ENCODE assay signal across 21 cellular contexts in genomic region chr20:50886184-50886790, GRCh38. TPM values are rescaled to one million over a fixed set of nuclear protein-coding genes. Genes with fewer than 3 reads are reported as not detected.
DNase-seq lines count a peak whose midpoint lies in the region; ATAC-seq and TF ChIP-seq lines count a peak whose summit lies in the region.
"Had no signal": no experiment of that assay in that cellular context is flagged by ENCODE, and none has a peak within 500 bp of the region (broad histone marks: within the 10 kb centered on the region; RNA-seq: fewer than 3 reads in every experiment).

No MANE protein-coding gene starts in this region.

- H3K4me3 Mint-ChIP-seq in GM23338 (no peak overlapping the region), T-helper 17 cell (peak overlapping the region; percentile 19), neural progenitor cell (no peak overlapping the region)
- H3K4me3 Mint-ChIP-seq: stimulated activated naive CD8-positive, alpha-beta T cell treated with anti-CD3 and anti-CD28 coated beads, Interleukin-15, Interleukin-2, amounts not matched to agents 100 ng/mL and 50 ng/mL, for 24 hours had no signal

- H3K79me2 ChIP-seq in GM23338 (replicated peaks; ENCODE audit: insufficient read depth) (no peaks in the 10 kb centered on the region), neural progenitor cell (ENCODE audit: low read depth) (peaks cover 23% of the 10 kb centered on the region)

- H4K20me1 ChIP-seq in GM23338 (replicated peaks; ENCODE audit: insufficient read depth) = peaks cover 42% of the 10 kb centered on the region
- H4K20me1 ChIP-seq in neural progenitor cell (ENCODE audit: low read depth) = peaks cover 34% of the 10 kb centered on the region

- H3K27me3 Mint-ChIP-seq in GM23338 (ENCODE audit: insufficient read depth, low read depth, poor library complexity) (peaks cover 6% of the 10 kb centered on the region), T-helper 17 cell (no peaks in the 10 kb centered on the region), neural progenitor cell (ENCODE audit: insufficient read depth, low read depth) (no peaks in the 10 kb centered on the region)
- H3K27me3 Mint-ChIP-seq: naive B cell; stimulated activated naive CD8-positive, alpha-beta T cell treated with anti-CD3 and anti-CD28 coated beads, Interleukin-15, Interleukin-2, amounts not matched to agents 100 ng/mL and 50 ng/mL, for 24 hours had no signal

- 0 out of 2 replicates have a peak overlapping the region, but pooled peaks have one; percentile 18 for H3K27ac Mint-ChIP-seq in GM23338
- peak overlapping the region; percentile 51 for H3K27ac Mint-ChIP-seq in T-helper 17 cell
- H3K27ac Mint-ChIP-seq in neural progenitor cell = no peak overlapping the region
- H3K27ac Mint-ChIP-seq: stimulated activated naive CD8-positive, alpha-beta T cell treated with anti-CD3 and anti-CD28 coated beads, Interleukin-15, Interleukin-2, amounts not matched to agents 100 ng/mL and 50 ng/mL, for 24 hours had no signal

- H3K4me3 ChIP-seq in GM23338 (no peak overlapping the region), neural progenitor cell (no peak overlapping the region), adrenal gland (no peak overlapping the region)
- H3K4me3 ChIP-seq: SJSA1, transverse colon had no signal

- no peaks in the 10 kb centered on the region; the same call in 1 of the 2 replicates for H3K4me1 ChIP-seq in GM23338 (ENCODE audit: insufficient read depth)
- H3K4me1 ChIP-seq in neural progenitor cell = no peaks in the 10 kb centered on the region
- peaks cover 0 to 5% of the 10 kb centered on the region in 2 donors for H3K4me1 ChIP-seq in adrenal gland (replicated peaks in 1 of 2)
- H3K4me1 ChIP-seq: SJSA1, transverse colon had no signal

- 84 to 90% (median 87%) methylated on average over 10 to 12 of the region's 12 CpGs for WGBS in adrenal gland, 4 donors

- H3K9me3 Mint-ChIP-seq in GM23338 (no peaks in the 10 kb centered on the region), neural progenitor cell (peaks cover 3% of the 10 kb centered on the region)
- H3K9me3 Mint-ChIP-seq: naive B cell; stimulated activated naive CD8-positive, alpha-beta T cell treated with anti-CD3 and anti-CD28 coated beads, Interleukin-15, Interleukin-2, amounts not matched to agents 100 ng/mL and 50 ng/mL, for 24 hours had no signal

- H3K9ac ChIP-seq in neural progenitor cell = no peak overlapping the region

- no peaks in the 10 kb centered on the region; the same call in 1 of the 3 replicates for H3K4me1 Mint-ChIP-seq in GM23338
- peaks cover 2% of the 10 kb centered on the region for H3K4me1 Mint-ChIP-seq in T-helper 17 cell
- H3K4me1 Mint-ChIP-seq in neural progenitor cell = no peaks in the 10 kb centered on the region
- H3K4me1 Mint-ChIP-seq: naive B cell had no signal

- H2AFZ ChIP-seq in GM23338 (no peak overlapping the region), neural progenitor cell (replicated peaks) (no peak overlapping the region)

- H3K4me2 ChIP-seq in GM23338 = no peak overlapping the region
- no peak overlapping the region for H3K4me2 ChIP-seq in neural progenitor cell

- H3K27me3 ChIP-seq in GM23338 (ENCODE audit: insufficient read depth) (no peaks in the 10 kb centered on the region), neural progenitor cell (no peaks in the 10 kb centered on the region), adrenal gland (no peaks in the 10 kb centered on the region)
- H3K27me3 ChIP-seq: transverse colon had no signal

- TF ChIP-seq CTCF in GM23338 (conservative IDR thresholded peaks at IDR 0.05; ENCODE audit: low read depth in 2 of 2) (no peak), neural progenitor cell (IDR thresholded peaks at IDR 0.05) (no peak), adrenal gland (IDR thresholded peaks at IDR 0.05) (no peak)

- DNase-seq in NCI-H2171 treated with DMSO at 0.1 percent for 48 hours (lab: John Stamatoyannopoulos, UW) (peak; percentile 12), NCI-H2171 (lab: John Stamatoyannopoulos, UW) (no peak), GM23338 (ENCODE audit: low spot score) (no peak), T-helper 17 cell (no peak), neural progenitor cell (ENCODE audit: low spot score) (no peak), adrenal gland (no peak), NCI-H1105 (lab: John Stamatoyannopoulos, UW) (no peak)
- DNase-seq: 8988T; activated CD4-positive, alpha-beta T cell treated with anti-CD3 and anti-CD28 coated beads, Interleukin-2, amount 50 U/mL, for 1 hour; activated CD8-positive, alpha-beta memory T cell treated with anti-CD3 and anti-CD28 coated beads, Interleukin-2, amount 50 U/mL, for 4 hours; activated effector memory CD4-positive, alpha-beta T cell treated with Interleukin-2 at 50 U/mL for 16 hours; AML-193; Karpas-422; mesenchymal stem cell; naive B cell; NCI-H187; stimulated activated CD4-positive, alpha-beta T cell treated with anti-CD3 and anti-CD28 coated beads, Interleukin-4, amount 100 ng/mL, for 24 hours; transverse colon had no signal

- H3K36me3 Mint-ChIP-seq in GM23338 (ENCODE audit: low read depth) (peaks cover 34% of the 10 kb centered on the region), T-helper 17 cell (ENCODE audit: low read depth) (no peaks in the 10 kb centered on the region), neural progenitor cell (peaks cover 39% of the 10 kb centered on the region)

- H3K36me3 ChIP-seq in GM23338 (ENCODE audit: insufficient read depth) (peaks cover 14% of the 10 kb centered on the region; the same call in 1 of the 2 replicates), neural progenitor cell (peaks cover 10% of the 10 kb centered on the region), adrenal gland (replicated peaks in 1 of 2) (peaks cover 0 to 3% of the 10 kb centered on the region in 2 donors)

- no peaks in the 10 kb centered on the region for H3K9me2 ChIP-seq in GM23338 (ENCODE audit: insufficient read depth)

- ATAC-seq in GM23338 (peak; percentile 13; the same call in 2 of the 3 replicates), T-helper 17 cell (peak; percentile 14), GM18870 (IDR thresholded peaks at IDR 0.05; ENCODE audit: unreplicated experiment) (no peak)

- H3K9me3 ChIP-seq in T-helper 17 cell (ENCODE audit: control insufficient read depth, low read length, poor library complexity, severe bottlenecking) (no peaks in the 10 kb centered on the region), neural progenitor cell (ENCODE audit: low read depth) (no peaks in the 10 kb centered on the region), adrenal gland (replicated peaks in 1 of 3) (no peaks in the 10 kb centered on the region)
- H3K9me3 ChIP-seq: SJSA1, transverse colon had no signal

- H3K27ac ChIP-seq in GM23338 (ENCODE audit: low read depth) = peak overlapping the region; percentile 59
- H3K27ac ChIP-seq in neural progenitor cell = peak overlapping the region; percentile 67
- H3K27ac ChIP-seq in adrenal gland = no peak overlapping the region
- H3K27ac ChIP-seq: SJSA1, transverse colon had no signal

- intact Hi-C loops in adrenal gland (cut with DNase I) = no loop called here

- no peak for TF ChIP-seq POLR2A in adrenal gland (IDR thresholded peaks at IDR 0.05)

- peaks cover 32% of the 10 kb centered on the region for H3F3A ChIP-seq in GM23338 (replicated peaks; ENCODE audit: low read depth)
- H3F3A ChIP-seq in neural progenitor cell (ENCODE audit: low read depth) = peaks cover 74% of the 10 kb centered on the region

TF ChIP-seq in GM23338, 12 proteins besides CTCF, POLR2A, EP300 and RAD21:
- no peak for TF ChIP-seq ZNF331 (CRISPR knock-in tag; IDR thresholded peaks at IDR 0.05; ENCODE audit: low read depth)
- no peak for TF ChIP-seq POLR2AphosphoS5 (IDR thresholded peaks at IDR 0.05; ENCODE audit: low read depth)

RNA-seq across cellular contexts. Expression of gene ADNP, which starts 45.0 kb away (rescaled TPM):
- 95.0 and 98.0 TPM in 2 replicates for total RNA-seq in GM23338 (2014; rRNA removed; shearing (Covaris generic))
- 83.9 and 106 TPM in 2 replicates for polyA plus RNA-seq in GM23338 (2016; fragmentation: Nextera tagmentation; extraction: Ambion mirVana)
- total RNA-seq in T-helper 17 cell = 10 to 100 TPM; 54.8 to 59.7 TPM
- total RNA-seq in neural progenitor cell (ENCODE audit: low replicate concordance) = 56.1 and 75.4 TPM in 2 replicates
- 10 to 100 TPM; 32.4 to 76.4 (median 54.2) TPM for total RNA-seq in adrenal gland
- 10 to 100 TPM; 37.8 to 64.7 (median 54.6) TPM for polyA plus RNA-seq in adrenal gland

Comparison
In these comparisons a context has a peak if more than half of its experiments do, and no peak if none do; other contexts are left out.
1. H3K27ac ChIP-seq: peak in GM23338 (single experiment) and neural progenitor cell (single experiment); none in adrenal gland (0 of 5).